ENCODE assay signal across 10 cellular contexts in genomic region chr3:172181936-172182708, GRCh38.
DNase-seq lines count a peak whose midpoint lies in the region; TF ChIP-seq lines count a peak whose summit lies in the region.
"Had no signal": no experiment of that assay in that cellular context is flagged by ENCODE, and none has a peak within 500 bp of the region (broad histone marks: within the 10 kb centered on the region; RNA-seq: fewer than 3 reads in every experiment).

No MANE protein-coding gene starts in this region.

- peak overlapping the region; percentile 3 for H3K27ac Mint-ChIP-seq in Calu3 (ENCODE audit: unreplicated experiment)
- H3K27ac Mint-ChIP-seq in mesothelial cell of epicardium: peak overlapping the region; percentile 66
- H3K27ac Mint-ChIP-seq: activated CD4-positive, alpha-beta memory T cell treated with anti-CD3 and anti-CD28 coated beads, Interleukin-2, amount 10 ng/mL, durations not matched to agents 7 days and 5 days had no signal

- CTCF ChIA-PET in Calu3 (lab: Charles Lee): interaction anchor here (0.9 kb wide), 1 partner anchor 77 kb away, joined by 3 read pairs; no protein-coding TSS in a partner anchor

- DNase-seq in Calu3 (no peak), HT1080 (ENCODE audit: low read depth) (peak; percentile 95), astrocyte of the spinal cord (ENCODE audit: low read depth, low spot score) (peak; percentile 64), mesothelial cell of epicardium (ENCODE audit: low spot score in 2 of 2, unreplicated experiment in 2 of 2) (no peak), DMS53 treated with DMSO at 0.1 percent for 48 hours (lab: John Stamatoyannopoulos, UW; ENCODE audit: unreplicated experiment) (no peak), activated gamma-delta T cell (lab: John Stamatoyannopoulos, UW) (no peak), NCI-H1048 (lab: John Stamatoyannopoulos, UW) (no peak), NAMALWA (ENCODE audit: low spot score) (no peak)
- DNase-seq: activated CD4-positive, alpha-beta memory T cell treated with anti-CD3 and anti-CD28 coated beads, Interleukin-2, amount 10 ng/mL, durations not matched to agents 7 days and 5 days; NCI-H2029 had no signal

- peak overlapping the region; percentile 6 for H3K4me3 Mint-ChIP-seq in Calu3 (ENCODE audit: low read depth, unreplicated experiment)
- no peak overlapping the region for H3K4me3 Mint-ChIP-seq in mesothelial cell of epicardium
- H3K4me3 Mint-ChIP-seq: activated CD4-positive, alpha-beta memory T cell treated with anti-CD3 and anti-CD28 coated beads, Interleukin-2, amount 10 ng/mL, durations not matched to agents 7 days and 5 days had no signal

- intact Hi-C loops in Calu3 (cut with micrococcal nuclease; ENCODE audit: unreplicated experiment): no loop called here

- in situ Hi-C loops in astrocyte of the spinal cord (cut with HindIII; ENCODE audit: low sequenced_read_pairs): no loop called here

- no peaks in the 10 kb centered on the region for H3K9me3 Mint-ChIP-seq in Calu3 (ENCODE audit: low read depth, unreplicated experiment)
- H3K9me3 Mint-ChIP-seq in mesothelial cell of epicardium: no peaks in the 10 kb centered on the region
- H3K9me3 Mint-ChIP-seq: activated CD4-positive, alpha-beta memory T cell treated with anti-CD3 and anti-CD28 coated beads, Interleukin-2, amount 10 ng/mL, durations not matched to agents 7 days and 5 days had no signal

- H3K27me3 Mint-ChIP-seq in Calu3 (ENCODE audit: unreplicated experiment): no peaks in the 10 kb centered on the region
- no peaks in the 10 kb centered on the region for H3K27me3 Mint-ChIP-seq in mesothelial cell of epicardium (ENCODE audit: low read depth)
- H3K27me3 Mint-ChIP-seq: activated CD4-positive, alpha-beta memory T cell treated with anti-CD3 and anti-CD28 coated beads, Interleukin-2, amount 10 ng/mL, durations not matched to agents 7 days and 5 days had no signal

- H3K4me1 Mint-ChIP-seq in Calu3 (ENCODE audit: low read depth, unreplicated experiment) (peaks cover 71% of the 10 kb centered on the region), mesothelial cell of epicardium (peaks cover 23% of the 10 kb centered on the region)

- BruUV-seq in Calu3 (replicated peaks; lab: Mats Ljungman, UMichigan): no TSS peak

- H3K4me3 ChIP-seq in astrocyte of the spinal cord (ENCODE audit: low read depth, low read length): no peak overlapping the region

- H3K36me3 Mint-ChIP-seq in Calu3 (ENCODE audit: insufficient read depth, unreplicated experiment): peaks cover 71% of the 10 kb centered on the region
- peaks cover 5% of the 10 kb centered on the region for H3K36me3 Mint-ChIP-seq in mesothelial cell of epicardium

- no peak for TF ChIP-seq CTCF in Calu3 (IDR thresholded peaks at IDR 0.05; ENCODE audit: unreplicated experiment)
- TF ChIP-seq CTCF in astrocyte of the spinal cord (IDR thresholded peaks at IDR 0.05; ENCODE audit: low read depth, low read length): no peak
- no peak for TF ChIP-seq CTCF in mesothelial cell of epicardium (IDR thresholded peaks at IDR 0.05; ENCODE audit: unreplicated experiment)

Comparison
In these comparisons a context has a peak if more than half of its experiments do, and no peak if none do; other contexts are left out.
1. DNase-seq: peak in HT1080 (single experiment) and astrocyte of the spinal cord (single experiment); none in Calu3 (single experiment), mesothelial cell of epicardium (0 of 2), DMS53 treated with DMSO at 0.1 percent for 48 hours (single experiment), activated gamma-delta T cell (single experiment), NCI-H1048 (single experiment) and NAMALWA (single experiment).